ENCODE assay signal across 8 cellular contexts in genomic region chr22:19289475-19290161, GRCh38. TPM values are rescaled to one million over a fixed set of nuclear protein-coding genes. Genes with fewer than 3 reads are reported as not detected.
DNase-seq lines count a peak whose midpoint lies in the region; ATAC-seq and TF ChIP-seq lines count a peak whose summit lies in the region.
"Had no signal": no experiment of that assay in that cellular context is flagged by ENCODE, and none has a peak within 500 bp of the region (broad histone marks: within the 10 kb centered on the region; RNA-seq: fewer than 3 reads in every experiment).

No MANE protein-coding gene starts in this region.

- H3K27me3 ChIP-seq in osteoblast (ENCODE audit: insufficient read depth, low read length), result no peaks in the 10 kb centered on the region

- peak overlapping the region; percentile 66 for H3K27ac ChIP-seq in osteoblast (ENCODE audit: low read depth, low read length)
- H3K27ac ChIP-seq: VCaP had no signal

- peaks cover 6% of the 10 kb centered on the region for H4K20me1 ChIP-seq in osteoblast (ENCODE audit: insufficient read depth, low read length)

- no peaks in the 10 kb centered on the region for H3K36me3 ChIP-seq in osteoblast (ENCODE audit: insufficient read depth, low read length)

- H3K4me3 Mint-ChIP-seq in central memory CD8-positive, alpha-beta T cell, result peak overlapping the region; percentile 84

- H3K79me2 ChIP-seq in osteoblast (ENCODE audit: insufficient read depth, low read length), result peaks cover 12% of the 10 kb centered on the region

- peaks cover 73% of the 10 kb centered on the region for H3K4me1 ChIP-seq in osteoblast (ENCODE audit: insufficient read depth, low read length)

- H3K9me3 ChIP-seq in osteoblast (ENCODE audit: low read depth, low read length), result no peaks in the 10 kb centered on the region

- TF ChIP-seq CTCF in osteoblast (IDR thresholded peaks at IDR 0.05; ENCODE audit: extremely low read depth, low read depth, low read length), result no peak

- H3K4me1 Mint-ChIP-seq in central memory CD8-positive, alpha-beta T cell, result peaks cover 24% of the 10 kb centered on the region

- peaks cover 36% of the 10 kb centered on the region for H3K27me3 Mint-ChIP-seq in central memory CD8-positive, alpha-beta T cell

- no peak for ATAC-seq in central memory CD8-positive, alpha-beta T cell (replicated peaks; ENCODE audit: extremely low read depth, poor library complexity, severe bottlenecking)
- no peak for ATAC-seq in HG03097 (IDR thresholded peaks at IDR 0.05; ENCODE audit: low FRiP score, unreplicated experiment)
- no peak for ATAC-seq in GM21529 (IDR thresholded peaks at IDR 0.05; ENCODE audit: unreplicated experiment)

- peak overlapping the region; percentile 77 for H3K4me3 ChIP-seq in osteoblast (ENCODE audit: insufficient read depth, low read length)

- peaks cover 7% of the 10 kb centered on the region for H3K36me3 Mint-ChIP-seq in central memory CD8-positive, alpha-beta T cell (ENCODE audit: insufficient read depth)

- DNase-seq in EL, result peak; percentile 70
- DNase-seq in NCI-H226, result peak; percentile 44
- DNase-seq in central memory CD8-positive, alpha-beta T cell (ENCODE audit: low spot score in 2 of 2), result no peak
- DNase-seq in osteoblast (ENCODE audit: insufficient read length, low spot score, missing footprints), result peak; percentile 89
- DNase-seq in occipital lobe (lab: John Stamatoyannopoulos, UW), result no peak

- peak overlapping the region; percentile 77 for H3K4me2 ChIP-seq in osteoblast (ENCODE audit: insufficient read depth, low read length)

- H2AFZ ChIP-seq in osteoblast (ENCODE audit: low read length), result no peak overlapping the region

- no peak overlapping the region for H3K27ac Mint-ChIP-seq in central memory CD8-positive, alpha-beta T cell (ENCODE audit: low read depth)

- no peaks in the 10 kb centered on the region for H3K9me3 Mint-ChIP-seq in central memory CD8-positive, alpha-beta T cell

RNA-seq across cellular contexts. Expression of gene CLTCL1, which starts 1.9 kb away (rescaled TPM):
- total RNA-seq in osteoblast (28.6 and 29.7 TPM in 2 replicates), occipital lobe (11.1 TPM)

Comparison
In these comparisons a context has a peak if more than half of its experiments do, and no peak if none do; other contexts are left out.
1. DNase-seq: peak in EL (single experiment), NCI-H226 (single experiment) and osteoblast (single experiment); none in central memory CD8-positive, alpha-beta T cell (0 of 2) and occipital lobe (single experiment).